Comparison of ENCODE assay signal across 26 cellular contexts in genomic region chr6:78251930-78252329, GRCh38.
"Had no signal": no experiment of that assay in that cellular context is flagged by ENCODE, and none has a peak within 500 bp of the region (broad histone marks: within the 10 kb centered on the region; RNA-seq: fewer than 3 reads in every experiment).

No MANE protein-coding gene starts in this region.

- H3K36me3 ChIP-seq: breast epithelium, pancreas, prostate gland, sigmoid colon, stomach, thyroid gland, upper lobe of right lung had no signal

- H3K4me3 ChIP-seq: breast epithelium, pancreas, prostate gland, sigmoid colon, smooth muscle cell, stomach, thyroid gland, upper lobe of right lung had no signal

- H3K4me3 Mint-ChIP-seq: activated T-cell treated with anti-CD3 and anti-CD28 coated beads, Interleukin-2, amount 50 U/mL, for 72 hours; naive thymus-derived CD8-positive, alpha-beta T cell; neural crest cell; stimulated activated naive B cell treated with anti-CD40 and anti-IgM and Interleukin-4, amounts not matched to agents 10 μg/mL and 1 μg/mL and 100 μg/mL, for 72 hours had no signal

- DNase-seq: activated CD4-positive, alpha-beta T cell treated with anti-CD3 and anti-CD28 coated beads for 4 hours; activated CD4-positive, alpha-beta T cell treated with anti-CD3 and anti-CD28 coated beads, Interleukin-2, amount 50 U/mL, for 4 hours; activated CD4-positive, CD25-positive, alpha-beta regulatory T cell; activated naive CD4-positive, alpha-beta T cell; activated T-cell treated with anti-CD3 and anti-CD28 coated beads for 4 hours; activated T-cell treated with anti-CD3 and anti-CD28 coated beads, Interleukin-2, amount 50 U/mL, for 72 hours; central memory CD4-positive, alpha-beta T cell; foreskin fibroblast; head of caudate nucleus; hippocampal formation; left colon; naive thymus-derived CD8-positive, alpha-beta T cell; nucleus accumbens; pancreas; retina; sigmoid colon; stimulated activated CD4-positive, alpha-beta T cell treated with anti-CD3 and anti-CD28 coated beads, Interleukin-1b, Interleukin-23, amount 100 ng/mL, for 48 hours; stimulated activated naive B cell treated with anti-CD40 and anti-IgM and Interleukin-4, amounts not matched to agents 10 μg/mL and 1 μg/mL and 100 μg/mL, for 72 hours; stomach; thyroid gland; upper lobe of right lung had no signal

- H3K4me2 ChIP-seq: smooth muscle cell had no signal

- ATAC-seq: activated naive CD4-positive, alpha-beta T cell treated with anti-CD3 and anti-CD28 coated beads, Interleukin-2, amount 50 U/mL, for 72 hours; activated T-cell treated with anti-CD3 and anti-CD28 coated beads, Interleukin-2, amount 50 U/mL, for 72 hours; left colon; naive thymus-derived CD8-positive, alpha-beta T cell; pancreas; stimulated activated naive B cell treated with anti-CD40 and anti-IgM and Interleukin-4, amounts not matched to agents 10 μg/mL and 1 μg/mL and 100 μg/mL, for 72 hours; upper lobe of right lung had no signal

- H3K27ac Mint-ChIP-seq: activated naive CD4-positive, alpha-beta T cell treated with anti-CD3 and anti-CD28 coated beads, Interleukin-2, amount 50 U/mL, for 72 hours; activated T-cell treated with anti-CD3 and anti-CD28 coated beads, Interleukin-2, amount 50 U/mL, for 72 hours; naive thymus-derived CD8-positive, alpha-beta T cell; stimulated activated naive B cell treated with anti-CD40 and anti-IgM and Interleukin-4, amounts not matched to agents 10 μg/mL and 1 μg/mL and 100 μg/mL, for 72 hours had no signal

- H3K4me1 ChIP-seq: breast epithelium, pancreas, prostate gland, sigmoid colon, stomach, thyroid gland, upper lobe of right lung had no signal

- H3K27ac ChIP-seq: breast epithelium, pancreas, prostate gland, sigmoid colon, stomach, thyroid gland, upper lobe of right lung had no signal

- H3K4me1 Mint-ChIP-seq: naive thymus-derived CD8-positive, alpha-beta T cell; stimulated activated naive B cell treated with anti-CD40 and anti-IgM and Interleukin-4, amounts not matched to agents 10 μg/mL and 1 μg/mL and 100 μg/mL, for 72 hours had no signal

- H3K36me3 Mint-ChIP-seq: activated naive CD4-positive, alpha-beta T cell treated with anti-CD3 and anti-CD28 coated beads, Interleukin-2, amount 50 U/mL, for 72 hours; naive thymus-derived CD8-positive, alpha-beta T cell; stimulated activated naive B cell treated with anti-CD40 and anti-IgM and Interleukin-4, amounts not matched to agents 10 μg/mL and 1 μg/mL and 100 μg/mL, for 72 hours had no signal

- H3K9me3 ChIP-seq: breast epithelium, pancreas, prostate gland, sigmoid colon, stomach, thyroid gland, upper lobe of right lung had no signal

- H3K27me3 Mint-ChIP-seq: naive thymus-derived CD8-positive, alpha-beta T cell; stimulated activated naive B cell treated with anti-CD40 and anti-IgM and Interleukin-4, amounts not matched to agents 10 μg/mL and 1 μg/mL and 100 μg/mL, for 72 hours had no signal

- H3K9me3 Mint-ChIP-seq: neural crest cell had no signal

- H3K27me3 ChIP-seq: breast epithelium, pancreas, sigmoid colon, stomach, thyroid gland, upper lobe of right lung had no signal
